Comparison of ENCODE assay signal across 22 cellular contexts in the genomic region with DNA sequence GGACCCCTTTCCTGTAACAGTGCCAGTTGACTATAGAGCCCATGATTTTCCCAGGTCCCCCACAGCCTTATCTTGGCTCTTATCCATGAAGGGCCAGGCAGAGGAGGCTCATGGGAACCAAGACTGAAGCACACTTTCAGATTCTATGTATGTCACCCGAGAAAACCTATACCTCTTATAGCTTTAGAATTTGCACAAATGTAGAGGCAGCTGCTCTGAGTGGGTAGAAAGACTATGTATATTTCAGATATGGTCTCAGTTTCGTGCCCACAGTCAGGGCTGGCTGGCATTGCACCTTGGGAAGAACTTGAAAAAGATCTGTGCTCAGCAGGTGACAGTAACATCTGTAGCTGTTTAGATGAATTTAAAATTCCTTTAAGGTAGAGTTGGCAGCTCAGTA. TPM values are rescaled to one million over a fixed set of nuclear protein-coding genes. Genes with fewer than 3 reads are reported as not detected.
DNase-seq lines count a peak whose midpoint lies in the region; ATAC-seq, FAIRE-seq and TF ChIP-seq lines count a peak whose summit lies in the region.
"Had no signal": no experiment of that assay in that cellular context is flagged by ENCODE, and none has a peak within 500 bp of the region (broad histone marks: within the 10 kb centered on the region; RNA-seq: fewer than 3 reads in every experiment).

No MANE protein-coding gene starts in this region.

- H3K27me3 ChIP-seq in HepG2 (ENCODE audit: control insufficient read depth in 1 of 2, insufficient read depth in 2 of 2, low read length in 2 of 2), result no peaks in the 10 kb centered on the region; a peak in 1 of 5 replicates
- H3K27me3 ChIP-seq in right lobe of liver, result no peaks in the 10 kb centered on the region
- no peaks in the 10 kb centered on the region for H3K27me3 ChIP-seq in thyroid gland
- H3K27me3 ChIP-seq in upper lobe of right lung, result no peaks in the 10 kb centered on the region
- H3K27me3 ChIP-seq: foreskin keratinocyte had no signal

- intact Hi-C loops in HepG2 (cut with micrococcal nuclease; ENCODE audit: unreplicated experiment), result loop anchor here (2.0 kb wide), 1 partner anchor 585 kb away; no protein-coding TSS in a partner anchor
- intact Hi-C loops in right lobe of liver (cut with DNase I), result no loop called here
- intact Hi-C loops in thyroid gland (cut with DNase I), result no loop called here
- intact Hi-C loops in upper lobe of right lung (cut with DNase I), result no loop called here

- H3K4me2 ChIP-seq in HepG2 (ENCODE audit: low read depth, low read length), result peak overlapping the region; percentile 18; the same call in 1 of the 2 replicates

- no peaks in the 10 kb centered on the region for H4K20me1 ChIP-seq in HepG2 (ENCODE audit: insufficient read depth, low read length)

- H3K36me3 Mint-ChIP-seq in activated naive CD8-positive, alpha-beta T cell treated with anti-CD3 and anti-CD28 coated beads for 36 hours, result no peaks in the 10 kb centered on the region
- H3K36me3 Mint-ChIP-seq: CD4-positive, alpha-beta memory T cell; stimulated activated memory B cell treated with anti-CD40 and anti-IgM and Interleukin-4, amounts not matched to agents 10 μg/mL and 1 μg/mL and 100 μg/mL, for 72 hours; T-cell had no signal

- POLR2A ChIA-PET in HepG2 (lab: Yijun Ruan, JAX), result no interaction called here

- H3K9ac ChIP-seq in HepG2 (ENCODE audit: insufficient read depth, low read depth, low read length), result no peak overlapping the region

- H3K4me3 ChIP-seq in HepG2 (replicated peaks in 1 of 3; ENCODE audit: insufficient read depth in 1 of 3, low read depth in 2 of 3, low read length in 3 of 3) (no peak overlapping the region), right lobe of liver (no peak overlapping the region), thyroid gland (replicated peaks in 1 of 3) (no peak overlapping the region), upper lobe of right lung (no peak overlapping the region)

- TF ChIP-seq RAD21 in HepG2 (CRISPR knock-in tag; IDR thresholded peaks at IDR 0.05), result no peak

- in situ Hi-C loops in HepG2 (cut with HindIII; ENCODE audit: extremely low pct_ligation_motif_present, low pct_unique_long_range_greater_than_20kb), result loop anchor here (25.0 kb wide), 2 partner anchors 412 to 587 kb away; no protein-coding TSS in a partner anchor

- no peak overlapping the region for H3K4me3 Mint-ChIP-seq in activated naive CD8-positive, alpha-beta T cell treated with anti-CD3 and anti-CD28 coated beads for 36 hours
- H3K4me3 Mint-ChIP-seq: CD4-positive, alpha-beta memory T cell; stimulated activated memory B cell treated with anti-CD40 and anti-IgM and Interleukin-4, amounts not matched to agents 10 μg/mL and 1 μg/mL and 100 μg/mL, for 72 hours; T-cell had no signal

- H3K4me1 ChIP-seq in HepG2 (ENCODE audit: insufficient read depth, low read length) (no peaks in the 10 kb centered on the region), right lobe of liver (no peaks in the 10 kb centered on the region), thyroid gland (peaks cover 14 to 30% of the 10 kb centered on the region in 2 donors), upper lobe of right lung (no peaks in the 10 kb centered on the region)

- H3K27me3 Mint-ChIP-seq in activated naive CD8-positive, alpha-beta T cell treated with anti-CD3 and anti-CD28 coated beads for 36 hours, result peaks cover 18% of the 10 kb centered on the region

- H3K4me1 Mint-ChIP-seq in activated naive CD8-positive, alpha-beta T cell treated with anti-CD3 and anti-CD28 coated beads for 36 hours, result no peaks in the 10 kb centered on the region
- H3K4me1 Mint-ChIP-seq: CD4-positive, alpha-beta memory T cell; T-cell had no signal

- no TSS peak for BruUV-seq in HepG2 (replicated peaks; lab: Mats Ljungman, UMichigan)

- H2AFZ ChIP-seq in HepG2 (ENCODE audit: low read length), result no peak overlapping the region

- FAIRE-seq in HepG2 (lab: Jason Lieb, UNC), result no peak
- FAIRE-seq: A204.1, H54, small intestine had no signal

- TF ChIP-seq POLR2A in HepG2 (IDR thresholded peaks at IDR 0.05; ENCODE audit: insufficient read depth in 1 of 2, low read depth in 2 of 2, low read length in 2 of 2), result no peak
- TF ChIP-seq POLR2A in right lobe of liver (IDR thresholded peaks at IDR 0.05), result no peak
- TF ChIP-seq POLR2A in thyroid gland (IDR thresholded peaks at IDR 0.05), result no peak

- no peak for TF ChIP-seq EP300 in HepG2 (IDR thresholded peaks at IDR 0.05; ENCODE audit: low read depth in 2 of 2, low read length in 2 of 2)
- TF ChIP-seq EP300 in HepG2 (CRISPR knock-in tag; IDR thresholded peaks at IDR 0.05; ENCODE audit: borderline replicate concordance), result no peak

- no peak for TF ChIP-seq CTCF in HepG2 (CRISPR knock-in tag; IDR thresholded peaks at IDR 0.05)
- TF ChIP-seq CTCF in right lobe of liver (IDR thresholded peaks at IDR 0.05), result no peak
- no peak for TF ChIP-seq CTCF in thyroid gland (IDR thresholded peaks at IDR 0.05)
- no peak for TF ChIP-seq CTCF in upper lobe of right lung (IDR thresholded peaks at IDR 0.05)

- H3K9me3 ChIP-seq in HepG2 (ENCODE audit: low read length), result no peaks in the 10 kb centered on the region
- no peaks in the 10 kb centered on the region for H3K9me3 ChIP-seq in right lobe of liver
- no peaks in the 10 kb centered on the region for H3K9me3 ChIP-seq in thyroid gland
- H3K9me3 ChIP-seq in upper lobe of right lung, result no peaks in the 10 kb centered on the region

- no peak overlapping the region for H3K27ac Mint-ChIP-seq in activated naive CD8-positive, alpha-beta T cell treated with anti-CD3 and anti-CD28 coated beads for 36 hours
- H3K27ac Mint-ChIP-seq: activated T-helper 2 cell treated with anti-CD3 and anti-CD28 coated beads, Interferon-gamma antibody, Interleukin-2, Interleukin-4, amounts not matched to agents 10 μg/mL and 5 μg/mL and 100 μg/mL, durations not matched to agents 14 hours and 24 hours and 36 hours; CD4-positive, alpha-beta memory T cell; stimulated activated memory B cell treated with anti-CD40 and anti-IgM and Interleukin-4, amounts not matched to agents 10 μg/mL and 1 μg/mL and 100 μg/mL, for 72 hours; T-cell had no signal

- H3K27ac ChIP-seq in HepG2 (ENCODE audit: extremely low read length, insufficient read depth, low read length) (no peak overlapping the region), right lobe of liver (no peak overlapping the region), thyroid gland (peak overlapping the region in 2 of 3 donors; percentile 51 to 71), upper lobe of right lung (no peak overlapping the region)
- H3K27ac ChIP-seq: foreskin keratinocyte, WERI-Rb-1 had no signal

- CTCF ChIA-PET in HepG2 (lab: Yijun Ruan, JAX; ENCODE audit: low intra/inter-chr PET ratio, low total read pairs), result no interaction called here

- no peaks in the 10 kb centered on the region for H3K9me3 Mint-ChIP-seq in activated naive CD8-positive, alpha-beta T cell treated with anti-CD3 and anti-CD28 coated beads for 36 hours
- H3K9me3 Mint-ChIP-seq: activated T-helper 2 cell treated with anti-CD3 and anti-CD28 coated beads, Interferon-gamma antibody, Interleukin-2, Interleukin-4, amounts not matched to agents 10 μg/mL and 5 μg/mL and 100 μg/mL, durations not matched to agents 14 hours and 24 hours and 36 hours; stimulated activated memory B cell treated with anti-CD40 and anti-IgM and Interleukin-4, amounts not matched to agents 10 μg/mL and 1 μg/mL and 100 μg/mL, for 72 hours; T-cell had no signal

- H3K36me3 ChIP-seq in HepG2 (replicated peaks in 1 of 2; ENCODE audit: control insufficient read depth in 1 of 2, insufficient read depth in 2 of 2, low read length in 2 of 2) (no peaks in the 10 kb centered on the region), right lobe of liver (no peaks in the 10 kb centered on the region), thyroid gland (no peaks in the 10 kb centered on the region), upper lobe of right lung (no peaks in the 10 kb centered on the region)
- H3K36me3 ChIP-seq: WERI-Rb-1 had no signal

- WGBS in HepG2 (ENCODE audit: low lambda C conversion rate), result 0% methylated on average over 2 of the region's 2 CpGs
- no CpG with 5 or more reads among the region's 2 CpGs for WGBS in right lobe of liver (ENCODE audit: insufficient coverage, low coverage, low lambda C conversion rate, missing lambda C conversion rate)
- 82 to 92% methylated on average over 2 of the region's 2 CpGs for WGBS in thyroid gland, 2 donors

- no peak for DNase-seq in HepG2 (ENCODE audit: low spot score)
- no peak for DNase-seq in right lobe of liver
- no peak for DNase-seq in thyroid gland
- DNase-seq in LoVo (ENCODE audit: low spot score), result no peak
- DNase-seq in upper lobe of right lung, result no peak
- no peak for DNase-seq in activated naive CD8-positive, alpha-beta T cell treated with anti-CD3 and anti-CD28 coated beads for 36 hours
- DNase-seq: activated CD8-positive, alpha-beta memory T cell treated with anti-CD3 and anti-CD28 coated beads for 24 hours; CD4-positive, alpha-beta memory T cell; NCI-H1105; NCI-H82; RPMI8226; T-cell; trophoblast cell; WERI-Rb-1 had no signal

- H3K79me2 ChIP-seq in HepG2 (ENCODE audit: insufficient read depth, low read length), result no peaks in the 10 kb centered on the region

- ATAC-seq in HepG2 (no peak), right lobe of liver (no peak), HG02763 (IDR thresholded peaks at IDR 0.05; ENCODE audit: unreplicated experiment) (peak; percentile 62), HG03520 (IDR thresholded peaks at IDR 0.05; ENCODE audit: unreplicated experiment) (peak; percentile 60), upper lobe of right lung (no peak)
- ATAC-seq: foreskin keratinocyte; stimulated activated memory B cell treated with anti-CD40 and anti-IgM and Interleukin-4, amounts not matched to agents 10 μg/mL and 1 μg/mL and 100 μg/mL, for 72 hours; T-cell had no signal

RNA-seq across cellular contexts. Expression of gene LNX1, which starts 8.3 kb away (rescaled TPM):
- total RNA-seq in HepG2 (2016; rRNA removed; fragmentation: Illumina TruSeq; extraction: Trizol) (0.49 and 0.62 TPM in 2 replicates), right lobe of liver (1 to 10 TPM; 1.3 to 6.0 (median 3.9) TPM), thyroid gland (10 to 100 TPM; 34.3 to 63.8 (median 43.3) TPM), upper lobe of right lung (6.0 TPM)
- total RNA-seq in HepG2 (2016; cell fraction: cytosol; rRNA removed; fragmentation: Illumina TruSeq; extraction: Trizol; ENCODE audit: low read depth), result 0.26 and 0.51 TPM in 2 replicates
- 0.17 and 0.40 TPM in 2 replicates for total RNA-seq in HepG2 (2016; cell fraction: insoluble cytoplasmic fraction; rRNA removed; fragmentation: Illumina TruSeq; extraction: Trizol)
- total RNA-seq in HepG2 (2016; cell fraction: membrane; rRNA removed; fragmentation: Illumina TruSeq; extraction: Trizol), result 0.34 and 0.37 TPM in 2 replicates
- 0.22 and 1.1 TPM in 2 replicates for total RNA-seq in HepG2 (2016; cell fraction: nucleus; rRNA removed; fragmentation: Illumina TruSeq; extraction: Trizol)
- polyA plus RNA-seq in HepG2 (2011; rRNA removed), result 0.20 and 0.49 TPM in 2 replicates
- 0.27 TPM in 2 replicates for polyA plus RNA-seq in HepG2 (2011; cell fraction: cytosol; rRNA removed)
- polyA plus RNA-seq in HepG2 (2011; cell fraction: nucleus; rRNA removed), result 0.53 and 0.57 TPM in 2 replicates
- polyA plus RNA-seq in HepG2 (2012), result 0.29 and 0.35 TPM in 2 replicates
- polyA plus RNA-seq in HepG2 (2016; cell fraction: cytosol; fragmentation: Illumina TruSeq; extraction: Trizol; ENCODE audit: low read depth), result 0.08 and 0.15 TPM in 2 replicates
- polyA plus RNA-seq in HepG2 (2016; cell fraction: insoluble cytoplasmic fraction; fragmentation: Illumina TruSeq; extraction: Trizol; ENCODE audit: low read depth), result 0.44 and 0.47 TPM in 2 replicates
- 0.25 and 0.34 TPM in 2 replicates for polyA plus RNA-seq in HepG2 (2016; cell fraction: membrane; fragmentation: Illumina TruSeq; extraction: Trizol; ENCODE audit: low read depth)
- 0.26 and 0.32 TPM in 2 replicates for polyA plus RNA-seq in HepG2 (2016; cell fraction: nucleus; fragmentation: Illumina TruSeq; extraction: Trizol; ENCODE audit: insufficient read depth, low read depth)
- polyA minus RNA-seq in HepG2 (2011; rRNA and poly(A)+ RNA removed; ENCODE audit: low replicate concordance), result 0.16 TPM in 1 of 2 replicates, not detected in the other
- 0.20 TPM in 1 of 2 replicates, not detected in the other for polyA minus RNA-seq in HepG2 (2011; cell fraction: cytosol; rRNA and poly(A)+ RNA removed)
- polyA minus RNA-seq in HepG2 (2011; cell fraction: nucleus; rRNA and poly(A)+ RNA removed), result 1.2 and 1.5 TPM in 2 replicates
- not detected for total RNA-seq in activated naive CD8-positive, alpha-beta T cell treated with anti-CD3 and anti-CD28 coated beads for 36 hours
- total RNA-seq: activated T-helper 2 cell treated with anti-CD3 and anti-CD28 coated beads, Interferon-gamma antibody, Interleukin-2, Interleukin-4, amounts not matched to agents 10 μg/mL and 5 μg/mL and 100 μg/mL, durations not matched to agents 14 hours and 24 hours and 36 hours; CD4-positive, alpha-beta memory T cell had no signal

Comparison
In these comparisons a context has a peak if more than half of its experiments do, and no peak if none do; other contexts are left out.
1. ATAC-seq: peak in HG02763 (single experiment) and HG03520 (single experiment); none in HepG2 (single experiment), right lobe of liver (0 of 4) and upper lobe of right lung (single experiment).
2. H3K27ac ChIP-seq: peak in thyroid gland (2 of 3); none in HepG2 (single experiment), right lobe of liver (0 of 3) and upper lobe of right lung (single experiment).